9 cellular contexts compared by ENCODE assay signal in genomic region chr4:8427262-8427661, GRCh38. TPM values are rescaled to one million over a fixed set of nuclear protein-coding genes. Genes with fewer than 3 reads are reported as not detected.
A peak's percentile ranks its signal among the peaks of the same experiment; 100 is the strongest.
DNase-seq lines count a peak whose midpoint lies in the region; ATAC-seq and TF ChIP-seq lines count a peak whose summit lies in the region.
"Had no signal": no experiment of that assay in that cellular context is flagged by ENCODE, and none has a peak within 500 bp of the region (broad histone marks: within the 10 kb centered on the region; RNA-seq: fewer than 3 reads in every experiment).

No MANE protein-coding gene starts in this region.

- no peaks in the 10 kb centered on the region for H3K9me3 Mint-ChIP-seq in activated naive CD4-positive, alpha-beta T cell treated with anti-CD3 and anti-CD28 coated beads for 36 hours
- no peaks in the 10 kb centered on the region for H3K9me3 Mint-ChIP-seq in activated naive CD8-positive, alpha-beta T cell treated with anti-CD3 and anti-CD28 coated beads, Interleukin-2, amount 50 U/mL, for 24 hours
- H3K9me3 Mint-ChIP-seq in type B pancreatic cell: no peaks in the 10 kb centered on the region

- H3K27me3 Mint-ChIP-seq in activated naive CD4-positive, alpha-beta T cell treated with anti-CD3 and anti-CD28 coated beads for 36 hours (ENCODE audit: low read depth): no peaks in the 10 kb centered on the region
- no peaks in the 10 kb centered on the region for H3K27me3 Mint-ChIP-seq in activated naive CD8-positive, alpha-beta T cell treated with anti-CD3 and anti-CD28 coated beads, Interleukin-2, amount 50 U/mL, for 24 hours
- H3K27me3 Mint-ChIP-seq in type B pancreatic cell: no peaks in the 10 kb centered on the region

- no peak overlapping the region for H3K27ac Mint-ChIP-seq in activated naive CD4-positive, alpha-beta T cell treated with anti-CD3 and anti-CD28 coated beads for 36 hours
- peak overlapping the region; percentile 19 for H3K27ac Mint-ChIP-seq in activated naive CD8-positive, alpha-beta T cell treated with anti-CD3 and anti-CD28 coated beads, Interleukin-2, amount 50 U/mL, for 24 hours
- H3K27ac Mint-ChIP-seq in type B pancreatic cell: peak overlapping the region; percentile 79

- no peaks in the 10 kb centered on the region for H3K27me3 ChIP-seq in lower lobe of right lung (ENCODE audit: low read depth)

- no peak for ATAC-seq in activated naive CD8-positive, alpha-beta T cell treated with anti-CD3 and anti-CD28 coated beads, Interleukin-2, amount 50 U/mL, for 24 hours
- no peak for ATAC-seq in lower lobe of right lung
- ATAC-seq in HG03039 (IDR thresholded peaks at IDR 0.05; ENCODE audit: unreplicated experiment): no peak

- peaks cover 20% of the 10 kb centered on the region for H3K4me1 ChIP-seq in lower lobe of right lung

- no peaks in the 10 kb centered on the region for H3K9me3 ChIP-seq in lower lobe of right lung

- no peak for DNase-seq in activated naive CD4-positive, alpha-beta T cell treated with anti-CD3 and anti-CD28 coated beads for 36 hours
- no peak for DNase-seq in activated naive CD4-positive, alpha-beta T cell treated with Interleukin-2 at 50 U/mL for 16 hours
- no peak for DNase-seq in activated naive CD8-positive, alpha-beta T cell treated with anti-CD3 and anti-CD28 coated beads, Interleukin-2, amount 50 U/mL, for 24 hours
- DNase-seq in lower lobe of right lung (no peak), type B pancreatic cell (ENCODE audit: extremely low spot score, unreplicated experiment) (no peak), NCI-H1694 (lab: John Stamatoyannopoulos, UW) (no peak)
- no peak for DNase-seq in stimulated activated naive CD4-positive, alpha-beta T cell treated with Interleukin-2 at 50 U/mL for 16 hours (lab: John Stamatoyannopoulos, UW)
- DNase-seq: effector CD8-positive, alpha-beta T cell had no signal

- peak overlapping the region; percentile 95 for H3K4me3 Mint-ChIP-seq in activated naive CD4-positive, alpha-beta T cell treated with anti-CD3 and anti-CD28 coated beads for 36 hours
- H3K4me3 Mint-ChIP-seq in activated naive CD8-positive, alpha-beta T cell treated with anti-CD3 and anti-CD28 coated beads, Interleukin-2, amount 50 U/mL, for 24 hours: peak overlapping the region; percentile 91
- H3K4me3 Mint-ChIP-seq in type B pancreatic cell: peak overlapping the region; percentile 96

- peaks cover 5% of the 10 kb centered on the region for H3K36me3 ChIP-seq in lower lobe of right lung

- TF ChIP-seq CTCF in lower lobe of right lung (IDR thresholded peaks at IDR 0.05) (no peak), type B pancreatic cell (conservative IDR thresholded peaks at IDR 0.05) (no peak)

- no peaks in the 10 kb centered on the region for H3K36me3 Mint-ChIP-seq in activated naive CD4-positive, alpha-beta T cell treated with anti-CD3 and anti-CD28 coated beads for 36 hours (ENCODE audit: low read depth)
- no peaks in the 10 kb centered on the region for H3K36me3 Mint-ChIP-seq in activated naive CD8-positive, alpha-beta T cell treated with anti-CD3 and anti-CD28 coated beads, Interleukin-2, amount 50 U/mL, for 24 hours (ENCODE audit: low read depth)
- H3K36me3 Mint-ChIP-seq in type B pancreatic cell: peaks cover 3% of the 10 kb centered on the region

- peak overlapping the region; percentile 86 for H3K27ac ChIP-seq in lower lobe of right lung

- peak overlapping the region; percentile 81 for H3K4me3 ChIP-seq in lower lobe of right lung

- intact Hi-C loops in activated naive CD4-positive, alpha-beta T cell treated with anti-CD3 and anti-CD28 coated beads for 36 hours (cut with micrococcal nuclease): no loop called here
- intact Hi-C loops in lower lobe of right lung (cut with DNase I): no loop called here

- CTCF ChIA-PET in activated naive CD4-positive, alpha-beta T cell treated with anti-CD3 and anti-CD28 coated beads for 36 hours (lab: Charles Lee): no interaction called here

- H3K4me1 Mint-ChIP-seq in activated naive CD4-positive, alpha-beta T cell treated with anti-CD3 and anti-CD28 coated beads for 36 hours (ENCODE audit: low read depth): peaks cover 22% of the 10 kb centered on the region
- peaks cover 33% of the 10 kb centered on the region for H3K4me1 Mint-ChIP-seq in activated naive CD8-positive, alpha-beta T cell treated with anti-CD3 and anti-CD28 coated beads, Interleukin-2, amount 50 U/mL, for 24 hours
- peaks cover 29% of the 10 kb centered on the region for H3K4me1 Mint-ChIP-seq in type B pancreatic cell (ENCODE audit: unreplicated experiment)

RNA-seq across cellular contexts. Expression of gene ACOX3, which starts 13.3 kb away (rescaled TPM):
- 10 to 100 TPM; 11.9 to 13.3 TPM for total RNA-seq in activated naive CD4-positive, alpha-beta T cell treated with anti-CD3 and anti-CD28 coated beads for 36 hours
- 30.4 TPM for total RNA-seq in lower lobe of right lung
- total RNA-seq in type B pancreatic cell (ENCODE audit: low replicate concordance): 34.0 and 43.8 TPM in 2 replicates

RNA-seq across cellular contexts. Expression of gene TRMT44, which starts 13.3 kb away (rescaled TPM):
- 10 to 100 TPM; 13.1 to 14.5 TPM for total RNA-seq in activated naive CD4-positive, alpha-beta T cell treated with anti-CD3 and anti-CD28 coated beads for 36 hours
- total RNA-seq in lower lobe of right lung: 23.9 TPM
- 32.3 and 33.5 TPM in 2 replicates for total RNA-seq in type B pancreatic cell (ENCODE audit: low replicate concordance)
